Comparison of ENCODE assay signal across 12 cellular contexts in genomic region chr3:151008699-151009098, GRCh38.
DNase-seq lines count a peak whose midpoint lies in the region; ATAC-seq lines count a peak whose summit lies in the region.
"Had no signal": no experiment of that assay in that cellular context is flagged by ENCODE, and none has a peak within 500 bp of the region (broad histone marks: within the 10 kb centered on the region; RNA-seq: fewer than 3 reads in every experiment).

No MANE protein-coding gene starts in this region.

- no peak for ATAC-seq in GM21619 (IDR thresholded peaks at IDR 0.05; ENCODE audit: unreplicated experiment)

- peak; percentile 10 for DNase-seq in NCI-H748 (lab: John Stamatoyannopoulos, UW; ENCODE audit: unreplicated experiment)
- no peak for DNase-seq in NCI-H748 treated with DMSO at 0.1 percent for 48 hours (lab: John Stamatoyannopoulos, UW)
- DNase-seq in SW 1271 (lab: John Stamatoyannopoulos, UW): peak; percentile 7 to 37
- peak; percentile 5 for DNase-seq in globus pallidus (ENCODE audit: low spot score)
- peak; percentile 24 for DNase-seq in smooth muscle cell of the brain vasculature (ENCODE audit: low read depth, low spot score)
- DNase-seq in SKM-1 treated with dmso at 0.1 percent for 144 hours (lab: John Stamatoyannopoulos, UW; ENCODE audit: unreplicated experiment): no peak
- no peak for DNase-seq in NCI-H774 (lab: John Stamatoyannopoulos, UW)
- DNase-seq: activated CD8-positive, alpha-beta memory T cell treated with anti-CD3 and anti-CD28 coated beads for 24 hours; CD4-positive, CD25-positive, alpha-beta regulatory T cell; NCI-H510A; stimulated activated CD8-positive, alpha-beta memory T cell treated with anti-CD3 and anti-CD28 coated beads, Interleukin-4, amount 100 ng/mL, for 48 hours had no signal

Comparison
In these comparisons a context has a peak if more than half of its experiments do, and no peak if none do; other contexts are left out.
1. DNase-seq: peak in NCI-H748 (single experiment), SW 1271 (2 of 2), globus pallidus (single experiment) and smooth muscle cell of the brain vasculature (single experiment); none in NCI-H748 treated with DMSO at 0.1 percent for 48 hours (single experiment), SKM-1 treated with dmso at 0.1 percent for 144 hours (single experiment) and NCI-H774 (single experiment).